In genomic region chr12:26630546-26631027, GRCh38 we compare ENCODE assay signal across 1 cellular context.
TF ChIP-seq lines count a peak whose summit lies in the region.

No MANE protein-coding gene starts in this region.

TF ChIP-seq in SK-N-SH, 30 proteins besides CTCF, POLR2A, EP300 and RAD21 (continued from another document):
- TF ChIP-seq, protein P1, sequence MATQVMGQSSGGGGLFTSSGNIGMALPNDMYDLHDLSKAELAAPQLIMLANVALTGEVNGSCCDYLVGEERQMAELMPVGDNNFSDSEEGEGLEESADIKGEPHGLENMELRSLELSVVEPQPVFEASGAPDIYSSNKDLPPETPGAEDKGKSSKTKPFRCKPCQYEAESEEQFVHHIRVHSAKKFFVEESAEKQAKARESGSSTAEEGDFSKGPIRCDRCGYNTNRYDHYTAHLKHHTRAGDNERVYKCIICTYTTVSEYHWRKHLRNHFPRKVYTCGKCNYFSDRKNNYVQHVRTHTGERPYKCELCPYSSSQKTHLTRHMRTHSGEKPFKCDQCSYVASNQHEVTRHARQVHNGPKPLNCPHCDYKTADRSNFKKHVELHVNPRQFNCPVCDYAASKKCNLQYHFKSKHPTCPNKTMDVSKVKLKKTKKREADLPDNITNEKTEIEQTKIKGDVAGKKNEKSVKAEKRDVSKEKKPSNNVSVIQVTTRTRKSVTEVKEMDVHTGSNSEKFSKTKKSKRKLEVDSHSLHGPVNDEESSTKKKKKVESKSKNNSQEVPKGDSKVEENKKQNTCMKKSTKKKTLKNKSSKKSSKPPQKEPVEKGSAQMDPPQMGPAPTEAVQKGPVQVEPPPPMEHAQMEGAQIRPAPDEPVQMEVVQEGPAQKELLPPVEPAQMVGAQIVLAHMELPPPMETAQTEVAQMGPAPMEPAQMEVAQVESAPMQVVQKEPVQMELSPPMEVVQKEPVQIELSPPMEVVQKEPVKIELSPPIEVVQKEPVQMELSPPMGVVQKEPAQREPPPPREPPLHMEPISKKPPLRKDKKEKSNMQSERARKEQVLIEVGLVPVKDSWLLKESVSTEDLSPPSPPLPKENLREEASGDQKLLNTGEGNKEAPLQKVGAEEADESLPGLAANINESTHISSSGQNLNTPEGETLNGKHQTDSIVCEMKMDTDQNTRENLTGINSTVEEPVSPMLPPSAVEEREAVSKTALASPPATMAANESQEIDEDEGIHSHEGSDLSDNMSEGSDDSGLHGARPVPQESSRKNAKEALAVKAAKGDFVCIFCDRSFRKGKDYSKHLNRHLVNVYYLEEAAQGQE (IDR thresholded peaks at IDR 0.05; ENCODE audit: low read depth, low read length) = no peak
